ENCODE assay signal across 23 cellular contexts in the genomic region with DNA sequence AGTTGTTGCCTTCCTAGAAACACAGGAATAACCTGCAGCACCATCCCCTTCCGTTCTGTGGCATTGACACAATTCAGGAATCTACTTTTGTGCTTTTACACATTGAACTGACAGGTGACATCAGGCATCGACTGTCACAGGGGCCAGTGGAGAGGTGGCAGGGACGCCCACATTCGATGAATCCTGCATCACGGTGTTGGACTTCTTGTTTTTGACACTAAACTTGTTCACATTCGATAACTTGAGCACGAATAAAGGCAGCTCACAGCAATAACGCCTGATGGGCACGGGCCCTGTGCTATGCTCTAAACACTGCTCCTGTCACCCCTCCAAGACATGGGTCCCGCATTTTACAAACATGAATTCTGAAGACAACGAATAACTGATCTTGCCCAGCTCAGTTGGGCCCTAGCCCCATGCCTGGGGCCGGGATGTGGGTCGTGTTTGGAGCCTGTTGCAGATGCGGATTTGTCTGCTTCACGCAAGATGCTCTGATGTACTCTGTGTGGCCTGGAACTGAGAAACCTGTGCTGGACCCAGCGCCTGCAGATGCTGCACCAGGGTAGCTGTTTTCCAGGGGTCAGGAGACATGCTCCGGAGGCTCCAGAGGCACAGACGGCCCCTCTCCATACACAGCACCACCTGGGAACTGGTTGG.
DNase-seq lines count a peak whose midpoint lies in the region; ATAC-seq and TF ChIP-seq lines count a peak whose summit lies in the region.
"Had no signal": no experiment of that assay in that cellular context is flagged by ENCODE, and none has a peak within 500 bp of the region (broad histone marks: within the 10 kb centered on the region; RNA-seq: fewer than 3 reads in every experiment).

No MANE protein-coding gene starts in this region.

- no peak overlapping the region for H3K4me2 ChIP-seq in hepatocyte
- H3K4me2 ChIP-seq: PC-9 had no signal

- no peak overlapping the region for H3K27ac ChIP-seq in coronary artery
- H3K27ac ChIP-seq in hepatocyte: peak overlapping the region; percentile 6
- no peak overlapping the region for H3K27ac ChIP-seq in vagina
- H3K27ac ChIP-seq: 22Rv1, PC-9 had no signal

- H3K36me3 ChIP-seq in hepatocyte (replicated peaks; ENCODE audit: insufficient read depth, low read depth) (no peaks in the 10 kb centered on the region), vagina (no peaks in the 10 kb centered on the region)
- H3K36me3 ChIP-seq: BE2C, HAP-1 had no signal

- no peak overlapping the region for H3K27ac Mint-ChIP-seq in activated CD4-positive, alpha-beta T cell treated with anti-CD3 and anti-CD28 coated beads, Interleukin-2, amount 10 ng/mL, durations not matched to agents 24 days and 14 days
- H3K27ac Mint-ChIP-seq: CD14-positive monocyte; CD8-positive, alpha-beta memory T cell; HFFc6 had no signal

- no peaks in the 10 kb centered on the region for H3K9me2 ChIP-seq in hepatocyte (replicated peaks; ENCODE audit: insufficient read depth)

- H3K9me3 ChIP-seq in hepatocyte (ENCODE audit: low read depth): no peaks in the 10 kb centered on the region
- no peaks in the 10 kb centered on the region for H3K9me3 ChIP-seq in vagina
- H3K9me3 ChIP-seq: BE2C, HAP-1 had no signal

- WGBS in hepatocyte (ENCODE audit: low lambda C conversion rate, missing lambda C conversion rate): 94% methylated on average over 18 of the region's 18 CpGs

- TF ChIP-seq POLR2A in vagina (IDR thresholded peaks at IDR 0.05): no peak

- intact Hi-C loops in activated CD4-positive, alpha-beta T cell treated with anti-CD3 and anti-CD28 coated beads, Interleukin-2, amount 10 ng/mL, durations not matched to agents 24 days and 14 days (cut with micrococcal nuclease): no loop called here
- intact Hi-C loops in vagina (cut with DNase I): no loop called here

- H3K9me3 Mint-ChIP-seq in activated CD4-positive, alpha-beta T cell treated with anti-CD3 and anti-CD28 coated beads, Interleukin-2, amount 10 ng/mL, durations not matched to agents 24 days and 14 days: no peaks in the 10 kb centered on the region
- H3K9me3 Mint-ChIP-seq: CD8-positive, alpha-beta memory T cell had no signal

- no peaks in the 10 kb centered on the region for H3K4me1 Mint-ChIP-seq in activated CD4-positive, alpha-beta T cell treated with anti-CD3 and anti-CD28 coated beads, Interleukin-2, amount 10 ng/mL, durations not matched to agents 24 days and 14 days
- H3K4me1 Mint-ChIP-seq: CD14-positive monocyte; CD8-positive, alpha-beta memory T cell had no signal

- H3K27me3 Mint-ChIP-seq in activated CD4-positive, alpha-beta T cell treated with anti-CD3 and anti-CD28 coated beads, Interleukin-2, amount 10 ng/mL, durations not matched to agents 24 days and 14 days: peaks cover 2% of the 10 kb centered on the region

- H4K20me1 ChIP-seq in hepatocyte (ENCODE audit: insufficient read depth, poor library complexity, severe bottlenecking): no peaks in the 10 kb centered on the region

- no peaks in the 10 kb centered on the region for H3K79me2 ChIP-seq in hepatocyte

- H3K4me3 ChIP-seq in coronary artery (no peak overlapping the region), hepatocyte (no peak overlapping the region), vagina (no peak overlapping the region)
- H3K4me3 ChIP-seq: HAP-1, K562, PC-9 had no signal

- no peak overlapping the region for H3K4me3 Mint-ChIP-seq in activated CD4-positive, alpha-beta T cell treated with anti-CD3 and anti-CD28 coated beads, Interleukin-2, amount 10 ng/mL, durations not matched to agents 24 days and 14 days
- H3K4me3 Mint-ChIP-seq: CD14-positive monocyte; CD8-positive, alpha-beta memory T cell; HFFc6 had no signal

- TF ChIP-seq CTCF in coronary artery (IDR thresholded peaks at IDR 0.05) (no peak), hepatocyte (IDR thresholded peaks at IDR 0.05; ENCODE audit: poor library complexity) (no peak), vagina (IDR thresholded peaks at IDR 0.05) (no peak)

- H3K4me1 ChIP-seq in hepatocyte (ENCODE audit: insufficient read depth) (peaks cover 23% of the 10 kb centered on the region), vagina (no peaks in the 10 kb centered on the region)
- H3K4me1 ChIP-seq: BE2C, HAP-1 had no signal

- H3K36me3 Mint-ChIP-seq in activated CD4-positive, alpha-beta T cell treated with anti-CD3 and anti-CD28 coated beads, Interleukin-2, amount 10 ng/mL, durations not matched to agents 24 days and 14 days (ENCODE audit: low read depth): no peaks in the 10 kb centered on the region
- H3K36me3 Mint-ChIP-seq: CD14-positive monocyte; CD8-positive, alpha-beta memory T cell had no signal

- ATAC-seq in activated CD4-positive, CD25-positive, alpha-beta regulatory T cell treated with anti-CD3 and anti-CD28 coated beads, Interleukin-2, amount 50 U/mL, for 24 hours: no peak

- DNase-seq in activated CD4-positive, alpha-beta T cell treated with anti-CD3 and anti-CD28 coated beads, Interleukin-2, amount 10 ng/mL, durations not matched to agents 24 days and 14 days: peak; percentile 41
- no peak for DNase-seq in activated CD4-positive, alpha-beta T cell treated with anti-CD3 and anti-CD28 coated beads for 1 hour
- DNase-seq in coronary artery (ENCODE audit: low spot score): peak; percentile 67
- no peak for DNase-seq in hepatocyte (ENCODE audit: low spot score)
- DNase-seq in vagina (ENCODE audit: extremely low spot score in 2 of 2): peak; percentile 52 to 60
- DNase-seq in SW480 (ENCODE audit: low spot score): no peak
- DNase-seq: ACHN; BE2C; CD8-positive, alpha-beta memory T cell; DMS 273 treated with DMSO at 0.1 percent for 48 hours; EL; GDM1; HFFc6; MV-4-11; NCI-H446 treated with DMSO at 0.1 percent for 48 hours; NCI-H82; NK-92 treated with Interleukin-12 subunit alpha and Interleukin-12 subunit beta, amount 100 ng/mL, for 24 hours; PC-9 had no signal

- no peaks in the 10 kb centered on the region for H3K27me3 ChIP-seq in hepatocyte
- H3K27me3 ChIP-seq in vagina: no peaks in the 10 kb centered on the region

- no peak overlapping the region for H2AFZ ChIP-seq in hepatocyte
- H2AFZ ChIP-seq: PC-9 had no signal

Comparison
In these comparisons a context has a peak if more than half of its experiments do, and no peak if none do; other contexts are left out.
1. DNase-seq: peak in activated CD4-positive, alpha-beta T cell treated with anti-CD3 and anti-CD28 coated beads, Interleukin-2, amount 10 ng/mL, durations not matched to agents 24 days and 14 days (single experiment), coronary artery (single experiment) and vagina (2 of 2); none in activated CD4-positive, alpha-beta T cell treated with anti-CD3 and anti-CD28 coated beads for 1 hour (single experiment), hepatocyte (single experiment) and SW480 (single experiment).